Comparison of ENCODE assay signal across 19 cellular contexts in the genomic region with DNA sequence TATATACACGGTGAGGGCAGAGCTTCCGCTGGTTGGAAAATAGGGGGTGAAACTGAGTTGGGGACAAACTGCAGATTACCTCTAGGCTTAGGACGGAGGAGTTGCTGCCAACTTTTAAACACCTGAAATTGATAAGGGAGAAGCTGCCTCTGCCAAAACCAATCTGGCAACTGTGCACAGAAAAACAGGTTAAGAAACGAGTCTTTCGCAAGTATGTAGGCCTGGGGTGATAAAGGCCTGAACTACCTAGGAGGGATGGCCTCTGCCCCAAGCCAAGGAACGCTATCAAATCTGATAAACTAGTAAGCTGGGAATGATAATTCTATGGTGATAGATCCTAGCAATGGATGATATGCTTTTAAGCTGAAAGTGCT.
DNase-seq lines count a peak whose midpoint lies in the region; ATAC-seq and TF ChIP-seq lines count a peak whose summit lies in the region.
"Had no signal": no experiment of that assay in that cellular context is flagged by ENCODE, and none has a peak within 500 bp of the region (broad histone marks: within the 10 kb centered on the region; RNA-seq: fewer than 3 reads in every experiment).

No MANE protein-coding gene starts in this region.

- no peaks in the 10 kb centered on the region for H3K79me2 ChIP-seq in GM23338 (replicated peaks; ENCODE audit: insufficient read depth)

- CTCF ChIA-PET in CD4-positive, alpha-beta T cell (lab: Charles Lee): no interaction called here

- H3K4me1 ChIP-seq in GM23338 (ENCODE audit: insufficient read depth) (peaks cover 23% of the 10 kb centered on the region), right lobe of liver (peaks cover 0 to 4% (median 2%) of the 10 kb centered on the region in 4 donors), testis (peaks cover 44% of the 10 kb centered on the region)

- H3K9me3 Mint-ChIP-seq in GM23338 (peaks cover 3% of the 10 kb centered on the region; the same call in 1 of the 3 replicates), brain (peaks cover 0 to 3% (median 0%) of the 10 kb centered on the region in 5 experiments)
- no peaks in the 10 kb centered on the region for H3K9me3 Mint-ChIP-seq in CD4-positive, alpha-beta T cell

- H3K4me2 ChIP-seq in GM23338: no peak overlapping the region

- no peak overlapping the region for H3K27ac ChIP-seq in GM23338 (ENCODE audit: low read depth)
- peak overlapping the region in 1 of 3 donors; percentile 41 for H3K27ac ChIP-seq in right lobe of liver
- peak overlapping the region; percentile 6 to 16 for H3K27ac ChIP-seq in testis
- H3K27ac ChIP-seq in CD4-positive, alpha-beta T cell (ENCODE audit: low read depth, low read length): no peak overlapping the region
- H3K27ac ChIP-seq: SK-N-MC had no signal

- H3K36me3 Mint-ChIP-seq in GM23338 (ENCODE audit: low read depth) (peaks cover under 1% of the 10 kb centered on the region; the same call in 2 of the 3 replicates), brain (peaks cover 4% of the 10 kb centered on the region)
- no peaks in the 10 kb centered on the region for H3K36me3 Mint-ChIP-seq in CD4-positive, alpha-beta T cell (ENCODE audit: low read depth)

- TF ChIP-seq CTCF in GM23338 (conservative IDR thresholded peaks at IDR 0.05; ENCODE audit: low read depth in 2 of 2) (no peak), brain (conservative IDR thresholded peaks at IDR 0.05) (no peak), right lobe of liver (IDR thresholded peaks at IDR 0.05) (no peak), testis (IDR thresholded peaks at IDR 0.05) (no peak)
- no peak for TF ChIP-seq CTCF in CD4-positive, alpha-beta T cell (IDR thresholded peaks at IDR 0.05)

- 40% methylated on average over 5 of the region's 6 CpGs for WGBS in right lobe of liver (ENCODE audit: insufficient coverage, low coverage, low lambda C conversion rate, missing lambda C conversion rate)
- 69 to 88% methylated on average over 6 of the region's 6 CpGs for WGBS in testis, 2 donors

- H3F3A ChIP-seq in GM23338 (replicated peaks; ENCODE audit: low read depth): peaks cover 11% of the 10 kb centered on the region

- H3K27me3 ChIP-seq in GM23338 (ENCODE audit: insufficient read depth): peaks cover 18% of the 10 kb centered on the region
- H3K27me3 ChIP-seq in right lobe of liver: no peaks in the 10 kb centered on the region
- no peaks in the 10 kb centered on the region for H3K27me3 ChIP-seq in testis
- H3K27me3 ChIP-seq in CD4-positive, alpha-beta T cell (ENCODE audit: control insufficient read depth, insufficient read depth, low read length): no peaks in the 10 kb centered on the region

- H3K4me3 Mint-ChIP-seq in GM23338 (no peak overlapping the region), brain (peak overlapping the region in 1 of 5 experiments; percentile 2)
- H3K4me3 Mint-ChIP-seq in CD4-positive, alpha-beta T cell: no peak overlapping the region

- H2AFZ ChIP-seq in GM23338: no peak overlapping the region

- no peaks in the 10 kb centered on the region for H4K20me1 ChIP-seq in GM23338 (replicated peaks; ENCODE audit: insufficient read depth)

- H3K4me3 ChIP-seq in GM23338 (no peak overlapping the region), right lobe of liver (peak overlapping the region in 1 of 3 donors; percentile 11), testis (no peak overlapping the region)
- H3K4me3 ChIP-seq: SK-N-MC had no signal

- DNase-seq in GM23338 (ENCODE audit: low spot score) (no peak), right lobe of liver (no peak), testis (no peak), COLO829 (ENCODE audit: low spot score) (no peak), NCI-H524 treated with DMSO at 0.1 percent for 48 hours (lab: John Stamatoyannopoulos, UW) (no peak)
- DNase-seq in CD4-positive, alpha-beta T cell: no peak
- DNase-seq: ACHN; DMS153; GF-D8; HCEC 1CT; MM.1S; NCI-H1092 treated with DMSO at 0.1 percent for 48 hours; NCI-H146; NCI-H2029 treated with DMSO at 0.1 percent for 48 hours; NCI-H2171 treated with DMSO at 0.1 percent for 48 hours; NCI-H446 treated with DMSO at 0.1 percent for 48 hours; NK-92 treated with Interleukin-12 subunit alpha and Interleukin-12 subunit beta, amount 100 ng/mL, for 24 hours had no signal

- H3K9me3 ChIP-seq in right lobe of liver (peaks cover 0 to 3% (median 0%) of the 10 kb centered on the region in 4 donors), testis (no peaks in the 10 kb centered on the region)
- no peaks in the 10 kb centered on the region for H3K9me3 ChIP-seq in CD4-positive, alpha-beta T cell (ENCODE audit: control insufficient read depth, low read length)

- intact Hi-C loops in right lobe of liver (cut with DNase I) (no loop called here), testis (cut with DNase I; ENCODE audit: low total_unique reads) (no loop called here)
- intact Hi-C loops in CD4-positive, alpha-beta T cell (cut with DNase I, micrococcal nuclease): no loop called here

- H3K36me3 ChIP-seq in GM23338 (ENCODE audit: insufficient read depth) (no peaks in the 10 kb centered on the region), right lobe of liver (no peaks in the 10 kb centered on the region), testis (ENCODE audit: low read depth, missing control alignments) (no peaks in the 10 kb centered on the region)

- H3K27ac Mint-ChIP-seq in GM23338 (0 out of 2 replicates have a peak overlapping the region, but pooled peaks have one; percentile 45), brain (peak overlapping the region; percentile 74 to 100 (median 99))
- H3K27ac Mint-ChIP-seq in CD4-positive, alpha-beta T cell: no peak overlapping the region

- peaks cover 46% of the 10 kb centered on the region for H3K4me1 Mint-ChIP-seq in GM23338
- H3K4me1 Mint-ChIP-seq in brain: peaks cover 56% of the 10 kb centered on the region
- no peaks in the 10 kb centered on the region for H3K4me1 Mint-ChIP-seq in CD4-positive, alpha-beta T cell (ENCODE audit: low read depth)

- POLR2A ChIA-PET in CD4-positive, alpha-beta T cell (lab: Charles Lee): no interaction called here

- H3K27me3 Mint-ChIP-seq in GM23338 (ENCODE audit: insufficient read depth, low read depth, poor library complexity) (peaks cover 15% of the 10 kb centered on the region), brain (peaks cover 2% of the 10 kb centered on the region)
- peaks cover 11% of the 10 kb centered on the region for H3K27me3 Mint-ChIP-seq in CD4-positive, alpha-beta T cell

- ATAC-seq in GM23338 (no peak), right lobe of liver (peak; percentile 84 to 89 (median 86))
- no peak for ATAC-seq in CD4-positive, alpha-beta T cell (ENCODE audit: poor library complexity)

- no peak for TF ChIP-seq POLR2A in right lobe of liver (IDR thresholded peaks at IDR 0.05)
- no peak for TF ChIP-seq POLR2A in testis (IDR thresholded peaks at IDR 0.05)

- H3K9me2 ChIP-seq in GM23338 (ENCODE audit: insufficient read depth): peaks cover 10% of the 10 kb centered on the region

TF ChIP-seq in GM23338, 12 proteins besides CTCF, POLR2A, EP300 and RAD21:
- TF ChIP-seq EZH2 (IDR thresholded peaks at IDR 0.05; ENCODE audit: low read depth, unreplicated experiment) (no peak), POLR2AphosphoS5 (IDR thresholded peaks at IDR 0.05; ENCODE audit: low read depth) (no peak), ZNF114 (CRISPR knock-in tag; IDR thresholded peaks at IDR 0.05) (no peak), ZNF331 (CRISPR knock-in tag; IDR thresholded peaks at IDR 0.05; ENCODE audit: low read depth) (no peak), JUNB (IDR thresholded peaks at IDR 0.05; ENCODE audit: unreplicated experiment) (no peak), CREB1 (CRISPR knock-in tag; IDR thresholded peaks at IDR 0.05; ENCODE audit: low read depth) (no peak)
- TF ChIP-seq, protein P1, sequence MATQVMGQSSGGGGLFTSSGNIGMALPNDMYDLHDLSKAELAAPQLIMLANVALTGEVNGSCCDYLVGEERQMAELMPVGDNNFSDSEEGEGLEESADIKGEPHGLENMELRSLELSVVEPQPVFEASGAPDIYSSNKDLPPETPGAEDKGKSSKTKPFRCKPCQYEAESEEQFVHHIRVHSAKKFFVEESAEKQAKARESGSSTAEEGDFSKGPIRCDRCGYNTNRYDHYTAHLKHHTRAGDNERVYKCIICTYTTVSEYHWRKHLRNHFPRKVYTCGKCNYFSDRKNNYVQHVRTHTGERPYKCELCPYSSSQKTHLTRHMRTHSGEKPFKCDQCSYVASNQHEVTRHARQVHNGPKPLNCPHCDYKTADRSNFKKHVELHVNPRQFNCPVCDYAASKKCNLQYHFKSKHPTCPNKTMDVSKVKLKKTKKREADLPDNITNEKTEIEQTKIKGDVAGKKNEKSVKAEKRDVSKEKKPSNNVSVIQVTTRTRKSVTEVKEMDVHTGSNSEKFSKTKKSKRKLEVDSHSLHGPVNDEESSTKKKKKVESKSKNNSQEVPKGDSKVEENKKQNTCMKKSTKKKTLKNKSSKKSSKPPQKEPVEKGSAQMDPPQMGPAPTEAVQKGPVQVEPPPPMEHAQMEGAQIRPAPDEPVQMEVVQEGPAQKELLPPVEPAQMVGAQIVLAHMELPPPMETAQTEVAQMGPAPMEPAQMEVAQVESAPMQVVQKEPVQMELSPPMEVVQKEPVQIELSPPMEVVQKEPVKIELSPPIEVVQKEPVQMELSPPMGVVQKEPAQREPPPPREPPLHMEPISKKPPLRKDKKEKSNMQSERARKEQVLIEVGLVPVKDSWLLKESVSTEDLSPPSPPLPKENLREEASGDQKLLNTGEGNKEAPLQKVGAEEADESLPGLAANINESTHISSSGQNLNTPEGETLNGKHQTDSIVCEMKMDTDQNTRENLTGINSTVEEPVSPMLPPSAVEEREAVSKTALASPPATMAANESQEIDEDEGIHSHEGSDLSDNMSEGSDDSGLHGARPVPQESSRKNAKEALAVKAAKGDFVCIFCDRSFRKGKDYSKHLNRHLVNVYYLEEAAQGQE (IDR thresholded peaks at IDR 0.05; ENCODE audit: unreplicated experiment): no peak

Comparison
In these comparisons a context has a peak if more than half of its experiments do, and no peak if none do; other contexts are left out.
1. ATAC-seq: peak in right lobe of liver (4 of 4); none in GM23338 (single experiment) and CD4-positive, alpha-beta T cell (single experiment).
2. H3K27ac ChIP-seq: peak in testis (2 of 2); none in GM23338 (single experiment) and CD4-positive, alpha-beta T cell (single experiment).